12 cellular contexts compared by ENCODE assay signal in genomic region chr11:86160546-86161149, GRCh38.
DNase-seq lines count a peak whose midpoint lies in the region; ATAC-seq, FAIRE-seq and TF ChIP-seq lines count a peak whose summit lies in the region.
"Had no signal": no experiment of that assay in that cellular context is flagged by ENCODE, and none has a peak within 500 bp of the region (broad histone marks: within the 10 kb centered on the region; RNA-seq: fewer than 3 reads in every experiment).

No MANE protein-coding gene starts in this region.

- H3K27ac ChIP-seq in SK-N-SH (ENCODE audit: low read depth in 2 of 2, low read length in 1 of 2) (peak overlapping the region in 1 of 2 experiments; percentile 66; a peak in 3 of 4 replicates), keratinocyte (ENCODE audit: control insufficient read depth, insufficient read depth, low read length) (peak overlapping the region; percentile 86)

- no peaks in the 10 kb centered on the region for H4K20me1 ChIP-seq in SK-N-SH (ENCODE audit: insufficient read depth)
- H4K20me1 ChIP-seq in keratinocyte (ENCODE audit: control insufficient read depth, extremely low read depth, insufficient read depth, low read length), result no peaks in the 10 kb centered on the region

- dilution Hi-C loops in keratinocyte (cut with MboI; ENCODE audit: extremely low pct_ligation_motif_present, low sequenced_read_pairs), result no loop called here

- H3K36me3 ChIP-seq in SK-N-SH (replicated peaks in 1 of 2; ENCODE audit: control insufficient read depth in 1 of 2, insufficient read depth in 2 of 2, low read length in 1 of 2) (no peaks in the 10 kb centered on the region), keratinocyte (ENCODE audit: control insufficient read depth in 2 of 2, extremely low read depth in 1 of 2, insufficient read depth in 2 of 2, low read length in 2 of 2) (no peaks in the 10 kb centered on the region)
- H3K36me3 ChIP-seq: vagina had no signal

- no peaks in the 10 kb centered on the region for H3K9me1 ChIP-seq in keratinocyte (ENCODE audit: control insufficient read depth, extremely low read depth, insufficient read depth, low read length)

- H3K79me2 ChIP-seq in SK-N-SH (ENCODE audit: insufficient read depth) (no peaks in the 10 kb centered on the region), keratinocyte (ENCODE audit: control insufficient read depth, insufficient read depth, low read length) (no peaks in the 10 kb centered on the region)

- peaks cover 0 to 3% (median 0%) of the 10 kb centered on the region in 7 donors for H3K9me3 Mint-ChIP-seq in CD14-positive monocyte
- H3K9me3 Mint-ChIP-seq: activated T-cell treated with anti-CD3 and anti-CD28 coated beads, Interleukin-2, amount 50 U/mL, for 4 hours; CD4-positive, alpha-beta T cell had no signal

- peaks cover 12% of the 10 kb centered on the region for H3F3A ChIP-seq in SK-N-SH (replicated peaks; ENCODE audit: insufficient read depth)

- H3K4me3 ChIP-seq in SK-N-SH (ENCODE audit: low read depth in 2 of 2, low read length in 1 of 2) (no peak overlapping the region), keratinocyte (ENCODE audit: control insufficient read depth in 2 of 3, extremely low read depth in 1 of 3, insufficient read depth in 2 of 3, low read depth in 1 of 3, low read length in 3 of 3) (no peak overlapping the region)
- H3K4me3 ChIP-seq: vagina had no signal

- H3K27me3 ChIP-seq in SK-N-SH (ENCODE audit: insufficient read depth) (no peaks in the 10 kb centered on the region), keratinocyte (ENCODE audit: control insufficient read depth, extremely low read depth, insufficient read depth, low read length) (no peaks in the 10 kb centered on the region)
- H3K27me3 ChIP-seq: vagina had no signal

- no peak overlapping the region for H3K4me3 Mint-ChIP-seq in CD14-positive monocyte
- H3K4me3 Mint-ChIP-seq: activated T-cell treated with anti-CD3 and anti-CD28 coated beads, Interleukin-2, amount 50 U/mL, for 4 hours; CD4-positive, alpha-beta T cell had no signal

- peak overlapping the region in 4 of 7 donors; percentile 63 to 96 (median 94) for H3K27ac Mint-ChIP-seq in CD14-positive monocyte
- H3K27ac Mint-ChIP-seq: CD4-positive, alpha-beta T cell had no signal

- 13% methylated on average over 1 of the region's 1 CpG for WGBS in SK-N-SH (ENCODE audit: low lambda C conversion rate)

- peaks cover 70% of the 10 kb centered on the region for H3K4me1 Mint-ChIP-seq in CD14-positive monocyte

- H2AFZ ChIP-seq in SK-N-SH (ENCODE audit: low read depth) (no peak overlapping the region), keratinocyte (ENCODE audit: control insufficient read depth, low read length) (no peak overlapping the region)

- H3K9me3 ChIP-seq in SK-N-SH, result no peaks in the 10 kb centered on the region
- H3K9me3 ChIP-seq in keratinocyte (ENCODE audit: control insufficient read depth, low read depth, low read length), result no peaks in the 10 kb centered on the region
- H3K9me3 ChIP-seq: vagina had no signal

- TF ChIP-seq CTCF in CD14-positive monocyte (IDR thresholded peaks at IDR 0.05) (no peak), SK-N-SH (IDR thresholded peaks at IDR 0.05) (no peak), keratinocyte (optimal IDR thresholded peaks at IDR 0.05 in 1 of 3, IDR thresholded peaks at IDR 0.05 in 1 of 3, conservative IDR thresholded peaks at IDR 0.05 in 1 of 3; ENCODE audit: extremely low read depth in 1 of 3, insufficient read depth in 2 of 3, low read length in 3 of 3) (no peak)

- H3K9ac ChIP-seq in SK-N-SH, result no peak overlapping the region
- peak overlapping the region; percentile 60 for H3K9ac ChIP-seq in keratinocyte (ENCODE audit: control insufficient read depth, extremely low read depth, insufficient read depth, low read length)

- peak; percentile 92 for FAIRE-seq in keratinocyte (lab: Jason Lieb, UNC)

- H3K27me3 Mint-ChIP-seq in CD14-positive monocyte (ENCODE audit: low read depth in 3 of 3), result peaks cover 0 to 2% (median 0%) of the 10 kb centered on the region in 3 donors
- H3K27me3 Mint-ChIP-seq: CD4-positive, alpha-beta T cell had no signal

- TF ChIP-seq RAD21 in SK-N-SH (IDR thresholded peaks at IDR 0.05; ENCODE audit: low read length), result no peak

- H3K4me1 ChIP-seq in SK-N-SH (ENCODE audit: control insufficient read depth in 1 of 2, insufficient read depth in 2 of 2, low read depth in 1 of 2, low read length in 1 of 2) (peaks cover 13 to 20% of the 10 kb centered on the region in 2 experiments), keratinocyte (ENCODE audit: control insufficient read depth, extremely low read depth, insufficient read depth, low read length) (peaks cover 70% of the 10 kb centered on the region)

- ATAC-seq in HG02840 (IDR thresholded peaks at IDR 0.05; ENCODE audit: low FRiP score, unreplicated experiment) (no peak), HG02642 (IDR thresholded peaks at IDR 0.05; ENCODE audit: poor library complexity, unreplicated experiment) (no peak)
- ATAC-seq: activated T-cell treated with anti-CD3 and anti-CD28 coated beads, Interleukin-2, amount 50 U/mL, for 4 hours had no signal

- H3K9me2 ChIP-seq in SK-N-SH, result no peaks in the 10 kb centered on the region

- CTCF ChIA-PET in SK-N-SH (lab: Yijun Ruan, JAX), result interaction anchor here (0.9 to 1.5 kb wide), 4 partner anchors 13 to 119 kb away, joined by 3 to 5 read pairs (median 3); no protein-coding TSS in a partner anchor

- DNase-seq in CD14-positive monocyte (ENCODE audit: low spot score) (no peak), HPDE6-E6E7 (ENCODE audit: extremely low spot score) (peak; percentile 41), SK-N-SH (no peak), keratinocyte (ENCODE audit: low read depth, low spot score) (peak; percentile 99), superior temporal gyrus (ENCODE audit: extremely low spot score) (no peak), AG08395 (ENCODE audit: low spot score) (no peak)
- DNase-seq: activated T-cell treated with anti-CD3 and anti-CD28 coated beads, Interleukin-2, amount 50 U/mL, for 4 hours; CD4-positive, alpha-beta T cell; NCI-H187 had no signal

- POLR2A ChIA-PET in SK-N-SH (lab: Yijun Ruan, JAX), result no interaction called here

- H3K36me3 Mint-ChIP-seq in CD14-positive monocyte, result peaks cover 0 to 4% of the 10 kb centered on the region in 2 donors

- intact Hi-C loops in CD14-positive monocyte (cut with micrococcal nuclease), result no loop called here

- peak; percentile 32 to 69; a peak in 2 of 4 replicates for TF ChIP-seq EP300 in SK-N-SH (IDR thresholded peaks at IDR 0.05; ENCODE audit: borderline replicate concordance in 1 of 2, low read depth in 1 of 2, low read length in 1 of 2)

- H3K4me2 ChIP-seq in SK-N-SH (no peak overlapping the region), keratinocyte (ENCODE audit: control insufficient read depth, extremely low read depth, insufficient read depth, low read depth, low read length) (peak overlapping the region; percentile 50)

TF ChIP-seq in SK-N-SH, 30 proteins besides CTCF, POLR2A, EP300 and RAD21 (continues in another document):
- no peak for TF ChIP-seq ZBTB33 (IDR thresholded peaks at IDR 0.05; ENCODE audit: borderline replicate concordance, low read depth)
- TF ChIP-seq JUND (IDR thresholded peaks at IDR 0.05), result peak; percentile 61; the same call in 1 of the 2 replicates
- TF ChIP-seq RCOR1 (IDR thresholded peaks at IDR 0.05; ENCODE audit: low read length), result 0 out of 2 replicates have a peak, but pooled peaks have one; percentile 6
- peak; percentile 57; the same call in 1 of the 2 replicates for TF ChIP-seq NFIC (IDR thresholded peaks at IDR 0.05; ENCODE audit: borderline replicate concordance)
- TF ChIP-seq TCF12 (IDR thresholded peaks at IDR 0.05), result peak; percentile 93
- TF ChIP-seq SMC3 (IDR thresholded peaks at IDR 0.05; ENCODE audit: low read depth, low read length), result no peak
- TF ChIP-seq RXRA (IDR thresholded peaks at IDR 0.05; ENCODE audit: borderline replicate concordance, low read depth), result no peak
- no peak for TF ChIP-seq ELF1 (IDR thresholded peaks at IDR 0.05)
- peak; percentile 56; the same call in 1 of the 2 replicates for TF ChIP-seq POLR2AphosphoS5 (IDR thresholded peaks at IDR 0.05; ENCODE audit: low read depth, low read length)
- TF ChIP-seq GATA2 (CRISPR knock-in tag; IDR thresholded peaks at IDR 0.05), result peak; percentile 42; the same call in 1 of the 2 replicates
- peak; percentile 57; the same call in 1 of the 2 replicates for TF ChIP-seq FOSL2 (IDR thresholded peaks at IDR 0.05; ENCODE audit: borderline replicate concordance, low read depth)
- TF ChIP-seq SIN3A (IDR thresholded peaks at IDR 0.05; ENCODE audit: borderline replicate concordance, low read depth, low read length), result no peak
- TF ChIP-seq FOXM1 (IDR thresholded peaks at IDR 0.05; ENCODE audit: low read depth), result no peak
- no peak for TF ChIP-seq NRF1 (IDR thresholded peaks at IDR 0.05; ENCODE audit: low read depth, low read length)
- no peak for TF ChIP-seq YY1 (IDR thresholded peaks at IDR 0.05; ENCODE audit: low read depth)
- TF ChIP-seq TEAD4 (IDR thresholded peaks at IDR 0.05; ENCODE audit: borderline replicate concordance, insufficient read depth), result peak; percentile 75
- TF ChIP-seq USF2 (IDR thresholded peaks at IDR 0.05; ENCODE audit: borderline replicate concordance, low read depth, low read length), result no peak

Comparison
In these comparisons a context has a peak if more than half of its experiments do, and no peak if none do; other contexts are left out.
1. DNase-seq: peak in HPDE6-E6E7 (single experiment) and keratinocyte (single experiment); none in CD14-positive monocyte (single experiment), SK-N-SH (single experiment), superior temporal gyrus (single experiment) and AG08395 (single experiment).